Comparison of ENCODE assay signal across 15 cellular contexts in genomic region chr4:137794779-137795178, GRCh38.
DNase-seq lines count a peak whose midpoint lies in the region; ATAC-seq and TF ChIP-seq lines count a peak whose summit lies in the region.
"Had no signal": no experiment of that assay in that cellular context is flagged by ENCODE, and none has a peak within 500 bp of the region (broad histone marks: within the 10 kb centered on the region; RNA-seq: fewer than 3 reads in every experiment).

No MANE protein-coding gene starts in this region.

- H3K36me3 Mint-ChIP-seq in brain (no peaks in the 10 kb centered on the region), natural killer cell (no peaks in the 10 kb centered on the region)
- H3K36me3 Mint-ChIP-seq: activated CD4-positive, alpha-beta memory T cell treated with anti-CD3 and anti-CD28 coated beads for 36 hours had no signal

- H3K9me3 Mint-ChIP-seq in brain (peaks cover 0 to 2% (median 0%) of the 10 kb centered on the region in 5 experiments), natural killer cell (peaks cover 9 to 16% of the 10 kb centered on the region in 2 donors)
- H3K9me3 Mint-ChIP-seq: activated T-helper 1 cell treated with anti-CD3 and anti-CD28 coated beads, Interleukin-12 subunit alpha, Interleukin-12 subunit beta, Interleukin-2, Interleukin-4 antibody, amounts not matched to agents 30 ng/mL and 10 ng/mL and 1 ng/mL, durations not matched to agents 14 hours and 24 hours and 36 hours had no signal

- H3K27ac Mint-ChIP-seq in brain (peak overlapping the region in 4 of 5 experiments; percentile 21 to 86 (median 76)), natural killer cell (no peak overlapping the region)
- H3K27ac Mint-ChIP-seq: activated CD4-positive, alpha-beta memory T cell treated with anti-CD3 and anti-CD28 coated beads for 36 hours; activated T-helper 1 cell treated with anti-CD3 and anti-CD28 coated beads, Interleukin-12 subunit alpha, Interleukin-12 subunit beta, Interleukin-2, Interleukin-4 antibody, amounts not matched to agents 30 ng/mL and 10 ng/mL and 1 ng/mL, durations not matched to agents 14 hours and 24 hours and 36 hours had no signal

- H3K4me1 Mint-ChIP-seq in brain, result peaks cover 23% of the 10 kb centered on the region
- no peaks in the 10 kb centered on the region for H3K4me1 Mint-ChIP-seq in natural killer cell

- H3K27me3 Mint-ChIP-seq in brain (peaks cover 3% of the 10 kb centered on the region), natural killer cell (ENCODE audit: low read depth in 2 of 2) (no peaks in the 10 kb centered on the region)
- H3K27me3 Mint-ChIP-seq: activated CD4-positive, alpha-beta memory T cell treated with anti-CD3 and anti-CD28 coated beads for 36 hours had no signal

- TF ChIP-seq CTCF in brain (conservative IDR thresholded peaks at IDR 0.05) (no peak), natural killer cell (IDR thresholded peaks at IDR 0.05) (no peak)

- ATAC-seq in natural killer cell (no peak), left colon (no peak)

- H3K4me3 Mint-ChIP-seq in brain (peak overlapping the region in 4 of 5 experiments; percentile 15 to 28 (median 20)), natural killer cell (no peak overlapping the region)
- H3K4me3 Mint-ChIP-seq: activated CD4-positive, alpha-beta memory T cell treated with anti-CD3 and anti-CD28 coated beads for 36 hours; activated T-helper 1 cell treated with anti-CD3 and anti-CD28 coated beads, Interleukin-12 subunit alpha, Interleukin-12 subunit beta, Interleukin-2, Interleukin-4 antibody, amounts not matched to agents 30 ng/mL and 10 ng/mL and 1 ng/mL, durations not matched to agents 14 hours and 24 hours and 36 hours had no signal

- DNase-seq in AG20443 (ENCODE audit: low spot score) (peak; percentile 5), NCI-H1694 (lab: John Stamatoyannopoulos, UW) (peak; percentile 85), pons (ENCODE audit: low spot score) (peak; percentile 11), natural killer cell (no peak), left colon (no peak), DMS153 (lab: John Stamatoyannopoulos, UW) (no peak), NOMO-1 (lab: John Stamatoyannopoulos, UW; ENCODE audit: unreplicated experiment in 2 of 2) (no peak)
- DNase-seq: activated CD4-positive, alpha-beta memory T cell treated with anti-CD3 and anti-CD28 coated beads for 36 hours; mesendoderm; NCI-H1092; NCI-H524 treated with DMSO at 0.1 percent for 48 hours; stimulated activated naive CD4-positive, alpha-beta T cell; SW 1271 had no signal

- intact Hi-C loops in natural killer cell (cut with micrococcal nuclease) (no loop called here), left colon (cut with DNase I, micrococcal nuclease) (no loop called here)

Comparison
In these comparisons a context has a peak if more than half of its experiments do, and no peak if none do; other contexts are left out.
1. DNase-seq: peak in AG20443 (single experiment), NCI-H1694 (single experiment) and pons (single experiment); none in natural killer cell (single experiment), left colon (0 of 2), DMS153 (single experiment) and NOMO-1 (0 of 2).
2. H3K27ac Mint-ChIP-seq: peak in brain (4 of 5); none in natural killer cell (0 of 2).